Comparison of ENCODE assay signal across 8 cellular contexts in the genomic region with DNA sequence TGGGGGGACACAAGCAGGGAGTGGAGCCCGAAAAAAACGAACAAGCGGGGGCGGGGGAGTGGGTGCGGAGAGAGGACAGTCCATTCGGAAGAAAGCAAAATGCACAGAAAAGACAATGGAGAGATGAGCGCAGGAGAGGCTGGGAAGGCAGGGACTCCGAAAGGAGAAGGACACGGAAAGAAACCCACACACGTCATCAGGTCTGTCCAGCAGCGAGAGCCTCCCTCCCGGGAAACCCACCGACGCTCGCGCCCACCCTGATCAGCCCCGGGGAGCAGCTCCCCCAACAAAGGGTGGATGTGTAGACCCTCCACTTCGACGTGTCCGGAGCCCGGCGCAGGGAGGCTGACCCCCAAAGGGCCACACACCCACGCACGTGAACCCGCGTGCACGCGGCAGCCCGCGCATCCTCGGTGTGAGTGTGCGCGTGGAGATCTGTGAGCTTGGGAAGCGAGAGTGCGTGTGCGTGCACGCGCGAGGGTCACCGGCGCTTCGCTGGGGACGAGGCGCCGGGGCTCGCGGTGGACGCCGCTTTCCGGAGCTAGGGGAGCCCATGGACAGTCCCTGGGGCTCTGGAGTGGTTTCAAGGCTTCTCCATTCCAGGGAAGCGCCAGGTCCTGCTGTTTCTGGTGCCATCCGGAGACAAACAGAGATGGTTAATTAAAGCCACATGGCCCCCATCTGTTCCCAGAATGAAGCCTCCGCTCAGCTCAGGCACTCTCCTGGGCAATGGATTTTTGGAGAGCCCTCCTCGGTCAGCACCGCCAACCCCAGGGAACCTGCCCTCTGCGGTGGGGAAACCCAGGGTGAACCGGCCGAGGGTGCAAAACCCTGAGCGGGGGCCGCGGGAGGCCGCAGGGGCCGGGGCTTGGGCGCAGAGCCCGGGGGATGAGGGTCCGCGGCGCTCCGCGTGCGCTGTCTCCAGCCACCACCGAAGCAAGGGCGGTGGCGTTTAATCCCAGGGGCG. TPM values are rescaled to one million over a fixed set of nuclear protein-coding genes. Genes with fewer than 3 reads are reported as not detected.
A peak's percentile ranks its signal among the peaks of the same experiment; 100 is the strongest.
DNase-seq lines count a peak whose midpoint lies in the region; ATAC-seq and TF ChIP-seq lines count a peak whose summit lies in the region.

No MANE protein-coding gene starts in this region.

- peak overlapping the region; percentile 96 for H3K4me3 Mint-ChIP-seq in HFFc6
- H3K4me3 Mint-ChIP-seq in activated naive CD8-positive, alpha-beta T cell treated with anti-CD3 and anti-CD28 coated beads, Interleukin-2, amount 10 ng/mL, durations not matched to agents 7 days and 5 days, result peak overlapping the region; percentile 76

- H3K9me3 Mint-ChIP-seq in HFFc6, result no peaks in the 10 kb centered on the region
- H3K9me3 Mint-ChIP-seq in activated naive CD8-positive, alpha-beta T cell treated with anti-CD3 and anti-CD28 coated beads, Interleukin-2, amount 10 ng/mL, durations not matched to agents 7 days and 5 days, result no peaks in the 10 kb centered on the region

- H3K4me1 Mint-ChIP-seq in HFFc6 (ENCODE audit: low read depth), result peaks cover 61% of the 10 kb centered on the region
- peaks cover 10% of the 10 kb centered on the region for H3K4me1 Mint-ChIP-seq in activated naive CD8-positive, alpha-beta T cell treated with anti-CD3 and anti-CD28 coated beads, Interleukin-2, amount 10 ng/mL, durations not matched to agents 7 days and 5 days

- peak overlapping the region; percentile 83 for H3K27ac Mint-ChIP-seq in HFFc6
- no peak overlapping the region for H3K27ac Mint-ChIP-seq in activated naive CD8-positive, alpha-beta T cell treated with anti-CD3 and anti-CD28 coated beads, Interleukin-2, amount 10 ng/mL, durations not matched to agents 7 days and 5 days

- peak overlapping the region; percentile 93 for H3K4me3 ChIP-seq in BE2C (ENCODE audit: low read depth, low read length)

- peaks cover 8% of the 10 kb centered on the region for H3K27me3 Mint-ChIP-seq in HFFc6 (ENCODE audit: insufficient read depth)
- H3K27me3 Mint-ChIP-seq in activated naive CD8-positive, alpha-beta T cell treated with anti-CD3 and anti-CD28 coated beads, Interleukin-2, amount 10 ng/mL, durations not matched to agents 7 days and 5 days, result peaks cover 77% of the 10 kb centered on the region

- DNase-seq in BE2C (peak; percentile 84), HFFc6 (peak; percentile 54), left ventricle myocardium superior (peak; percentile 57), sciatic nerve (ENCODE audit: low spot score) (peak; percentile 74), NCI-H2196 treated with DMSO at 0.1 percent for 48 hours (lab: John Stamatoyannopoulos, UW; ENCODE audit: unreplicated experiment) (no peak), HEK293T (ENCODE audit: extremely low spot score) (no peak)
- peak; percentile 35 for DNase-seq in activated naive CD8-positive, alpha-beta T cell treated with anti-CD3 and anti-CD28 coated beads, Interleukin-2, amount 10 ng/mL, durations not matched to agents 7 days and 5 days

- ATAC-seq in activated naive CD8-positive, alpha-beta T cell treated with anti-CD3 and anti-CD28 coated beads, Interleukin-2, amount 10 ng/mL, durations not matched to agents 7 days and 5 days (ENCODE audit: low read depth), result no peak
- peak; percentile 44 for ATAC-seq in left ventricle myocardium superior
- ATAC-seq in sciatic nerve, result peak; percentile 77
- no peak for ATAC-seq in HG03378 (IDR thresholded peaks at IDR 0.05; ENCODE audit: unreplicated experiment)

- POLR2A ChIA-PET in activated naive CD8-positive, alpha-beta T cell treated with anti-CD3 and anti-CD28 coated beads, Interleukin-2, amount 10 ng/mL, durations not matched to agents 7 days and 5 days (lab: Charles Lee), result no interaction called here
- POLR2A ChIA-PET in HEK293T (lab: Yijun Ruan, JAX), result interaction anchor here (1.7 kb wide), 1 partner anchor 15 kb away, joined by 9 read pairs; no protein-coding TSS in a partner anchor

- H3K36me3 ChIP-seq in BE2C, result peaks cover 46% of the 10 kb centered on the region

- no peaks in the 10 kb centered on the region for H3K4me1 ChIP-seq in BE2C

- TF ChIP-seq CTCF in BE2C (IDR thresholded peaks at IDR 0.05; ENCODE audit: low read depth, low read length) (no peak), HFFc6 (IDR thresholded peaks at IDR 0.05) (no peak)

- CTCF ChIA-PET in HEK293T (lab: Yijun Ruan, JAX), result interaction anchor here (1.3 kb wide), 1 partner anchor 15 kb away, joined by 4 read pairs; no protein-coding TSS in a partner anchor

- no peaks in the 10 kb centered on the region for H3K9me3 ChIP-seq in BE2C

- intact Hi-C loops in left ventricle myocardium superior (cut with micrococcal nuclease), result loop anchor here (10.0 kb wide), 2 partner anchors 47 to 143 kb away; no protein-coding TSS in a partner anchor
- intact Hi-C loops in sciatic nerve (cut with DNase I), result no loop called here

- H3K27me3 ChIP-seq in BE2C, result no peaks in the 10 kb centered on the region

- H3K36me3 Mint-ChIP-seq in HFFc6 (ENCODE audit: low read depth), result peaks cover 19% of the 10 kb centered on the region
- H3K36me3 Mint-ChIP-seq in activated naive CD8-positive, alpha-beta T cell treated with anti-CD3 and anti-CD28 coated beads, Interleukin-2, amount 10 ng/mL, durations not matched to agents 7 days and 5 days, result no peaks in the 10 kb centered on the region

TF ChIP-seq in HEK293T, 16 proteins besides CTCF, POLR2A, EP300 and RAD21:
- TF ChIP-seq LEF1 (IDR thresholded peaks at IDR 0.05; ENCODE audit: borderline replicate concordance) (no peak), FOXK2 (IDR thresholded peaks at IDR 0.05) (no peak), FOXA1 (IDR thresholded peaks at IDR 0.05) (no peak), L3MBTL2 (conservative IDR thresholded peaks at IDR 0.05) (no peak), BHLHE40 (IDR thresholded peaks at IDR 0.05; ENCODE audit: borderline replicate concordance) (no peak), ARNT (IDR thresholded peaks at IDR 0.05) (no peak), TARDBP (IDR thresholded peaks at IDR 0.05) (no peak), HDGF (IDR thresholded peaks at IDR 0.05; ENCODE audit: borderline replicate concordance) (no peak), SP1 (IDR thresholded peaks at IDR 0.05) (no peak), SUZ12 (IDR thresholded peaks at IDR 0.05) (no peak), CTBP1 (IDR thresholded peaks at IDR 0.05; ENCODE audit: borderline replicate concordance) (no peak), ZNF384 (IDR thresholded peaks at IDR 0.05) (no peak), ELF4 (IDR thresholded peaks at IDR 0.05) (no peak), NFRKB (IDR thresholded peaks at IDR 0.05) (no peak)
- TF ChIP-seq, protein P1, sequence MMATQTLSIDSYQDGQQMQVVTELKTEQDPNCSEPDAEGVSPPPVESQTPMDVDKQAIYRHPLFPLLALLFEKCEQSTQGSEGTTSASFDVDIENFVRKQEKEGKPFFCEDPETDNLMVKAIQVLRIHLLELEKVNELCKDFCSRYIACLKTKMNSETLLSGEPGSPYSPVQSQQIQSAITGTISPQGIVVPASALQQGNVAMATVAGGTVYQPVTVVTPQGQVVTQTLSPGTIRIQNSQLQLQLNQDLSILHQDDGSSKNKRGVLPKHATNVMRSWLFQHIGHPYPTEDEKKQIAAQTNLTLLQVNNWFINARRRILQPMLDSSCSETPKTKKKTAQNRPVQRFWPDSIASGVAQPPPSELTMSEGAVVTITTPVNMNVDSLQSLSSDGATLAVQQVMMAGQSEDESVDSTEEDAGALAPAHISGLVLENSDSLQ (IDR thresholded peaks at IDR 0.05), result no peak
TF ChIP-seq in HEK293T: peak in this region for 0.

RNA-seq across cellular contexts. Expression of a gene that starts 0.9 kb away (rescaled TPM):
- 74.8 TPM for polyA plus RNA-seq in BE2C (2012; ENCODE audit: insufficient read depth, insufficient read length, low read depth)
- total RNA-seq in HFFc6 (2021; fragmentation: NEBNext Ultra II Directional; extraction: Animal tissue kit (Norgen Biotek cat#: 25700)), result 100 to 1,000 TPM; 112 to 134 (median 123) TPM
- not detected for total RNA-seq in activated naive CD8-positive, alpha-beta T cell treated with anti-CD3 and anti-CD28 coated beads, Interleukin-2, amount 10 ng/mL, durations not matched to agents 7 days and 5 days
- 56.1 TPM for total RNA-seq in left ventricle myocardium superior
- total RNA-seq in sciatic nerve, result 303 TPM

Comparison
In these comparisons a context has a peak if more than half of its experiments do, and no peak if none do; other contexts are left out.
1. DNase-seq: peak in BE2C (single experiment), HFFc6 (single experiment), activated naive CD8-positive, alpha-beta T cell treated with anti-CD3 and anti-CD28 coated beads, Interleukin-2, amount 10 ng/mL, durations not matched to agents 7 days and 5 days (single experiment), left ventricle myocardium superior (single experiment) and sciatic nerve (single experiment); none in NCI-H2196 treated with DMSO at 0.1 percent for 48 hours (single experiment) and HEK293T (single experiment).
2. ATAC-seq: peak in left ventricle myocardium superior (single experiment) and sciatic nerve (single experiment); none in activated naive CD8-positive, alpha-beta T cell treated with anti-CD3 and anti-CD28 coated beads, Interleukin-2, amount 10 ng/mL, durations not matched to agents 7 days and 5 days (single experiment) and HG03378 (single experiment).
3. RNA of a gene that starts 0.9 kb away (total RNA-seq): 303 TPM in sciatic nerve (single experiment), 112 to 134 TPM in HFFc6 and 56.1 TPM in left ventricle myocardium superior (single experiment); not detected in activated naive CD8-positive, alpha-beta T cell treated with anti-CD3 and anti-CD28 coated beads, Interleukin-2, amount 10 ng/mL, durations not matched to agents 7 days and 5 days; every median in the first group is over 10 times any median in the second.